In the genomic region with DNA sequence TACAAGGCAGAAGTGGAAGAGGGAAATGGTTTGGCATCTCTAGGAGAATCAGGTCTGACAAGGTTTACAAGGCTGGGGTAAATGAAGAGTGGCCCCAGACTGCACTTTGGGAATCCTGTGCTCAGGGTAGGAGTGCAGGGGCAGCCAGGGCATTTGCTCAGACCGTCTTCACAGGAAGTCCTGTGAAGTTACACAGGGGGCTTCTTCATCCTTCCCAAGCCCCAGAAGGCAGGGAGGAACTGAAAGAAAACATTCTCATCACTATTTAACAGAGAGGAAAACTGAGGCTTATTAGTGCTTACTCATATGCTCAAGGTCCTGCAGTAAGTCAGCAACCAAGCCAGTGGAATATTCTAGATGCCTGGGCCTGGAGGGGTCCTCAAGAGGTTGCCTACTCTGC, we compare ENCODE assay signal across 21 cellular contexts.
"Had no signal": no experiment of that assay in that cellular context is flagged by ENCODE, and none has a peak within 500 bp of the region (broad histone marks: within the 10 kb centered on the region; RNA-seq: fewer than 3 reads in every experiment).

No MANE protein-coding gene starts in this region.

- H3K9me3 ChIP-seq: SK-N-SH had no signal

- H3K4me2 ChIP-seq: SK-N-SH had no signal

- DNase-seq: IMR-90, Kasumi-1, KG1, MM.1S, NCI-H1092 treated with DMSO at 0.1 percent for 48 hours, NCI-H1436, NCI-H187, NCI-H2029, NCI-H2081 treated with DMSO at 0.1 percent for 48 hours, NCI-H2171, NCI-H226, NCI-H446, NCI-H510A, NCI-H524 treated with DMSO at 0.1 percent for 48 hours, NCI-H69, NCI-H774, SHP77, SK-N-SH, SW 1271 had no signal

- H3K27ac ChIP-seq: RWPE1 had no signal

- H3K9ac ChIP-seq: SK-N-SH had no signal

- ATAC-seq: HepG2 had no signal
